ENCODE assay signal across 12 cellular contexts in genomic region chr1:203643213-203644045, GRCh38. TPM values are rescaled to one million over a fixed set of nuclear protein-coding genes. Genes with fewer than 3 reads are reported as not detected.
DNase-seq lines count a peak whose midpoint lies in the region; ATAC-seq and TF ChIP-seq lines count a peak whose summit lies in the region.
"Had no signal": no experiment of that assay in that cellular context is flagged by ENCODE, and none has a peak within 500 bp of the region (broad histone marks: within the 10 kb centered on the region; RNA-seq: fewer than 3 reads in every experiment).

No MANE protein-coding gene starts in this region.

- H2AFZ ChIP-seq in neural progenitor cell (replicated peaks) = no peak overlapping the region

- no peak overlapping the region for H3K4me2 ChIP-seq in neural progenitor cell

- no peaks in the 10 kb centered on the region for H3K36me3 Mint-ChIP-seq in neural progenitor cell

- intact Hi-C loops in body of pancreas (cut with DNase I) = no loop called here

- H3K9me3 Mint-ChIP-seq in neural progenitor cell = no peaks in the 10 kb centered on the region

- peak overlapping the region in 2 of 5 donors; percentile 17 to 38 for H3K9ac ChIP-seq in subcutaneous abdominal adipose tissue (ENCODE audit: low read length in 5 of 5)
- no peak overlapping the region for H3K9ac ChIP-seq in neural progenitor cell

- WGBS in body of pancreas, 2 donors = 66 to 78% methylated on average over 8 to 10 of the region's 10 CpGs

- TF ChIP-seq POLR2A in body of pancreas (IDR thresholded peaks at IDR 0.05) = no peak

- no peak overlapping the region for H3K4me3 ChIP-seq in body of pancreas
- H3K4me3 ChIP-seq in subcutaneous abdominal adipose tissue (ENCODE audit: low read depth in 1 of 5, low read length in 5 of 5) = peak overlapping the region in 2 of 5 donors; percentile 3 to 4
- no peak overlapping the region for H3K4me3 ChIP-seq in neural progenitor cell
- H3K4me3 ChIP-seq: cardiac muscle cell had no signal

- H3K27me3 ChIP-seq in body of pancreas (no peaks in the 10 kb centered on the region), subcutaneous abdominal adipose tissue (ENCODE audit: control insufficient read depth in 5 of 5, insufficient read depth in 4 of 5, low read length in 5 of 5) (no peaks in the 10 kb centered on the region), neural progenitor cell (no peaks in the 10 kb centered on the region)

- H3K9me3 ChIP-seq in body of pancreas (no peaks in the 10 kb centered on the region), subcutaneous abdominal adipose tissue (ENCODE audit: control insufficient read depth in 5 of 5, low read length in 5 of 5) (no peaks in the 10 kb centered on the region), neural progenitor cell (ENCODE audit: low read depth) (no peaks in the 10 kb centered on the region)

- peaks cover 16% of the 10 kb centered on the region for H3K4me1 ChIP-seq in body of pancreas
- H3K4me1 ChIP-seq in subcutaneous abdominal adipose tissue (ENCODE audit: control insufficient read depth in 5 of 5, insufficient read depth in 5 of 5, low read length in 5 of 5) = peaks cover 18 to 62% (median 46%) of the 10 kb centered on the region in 5 donors
- H3K4me1 ChIP-seq in neural progenitor cell = peaks cover 15% of the 10 kb centered on the region

- no peak for TF ChIP-seq CTCF in body of pancreas (IDR thresholded peaks at IDR 0.05)
- no peak for TF ChIP-seq CTCF in neural progenitor cell (IDR thresholded peaks at IDR 0.05)

- no peaks in the 10 kb centered on the region for H3K79me2 ChIP-seq in neural progenitor cell (ENCODE audit: low read depth)

- H3K4me3 Mint-ChIP-seq in neural progenitor cell = no peak overlapping the region

- DNase-seq in DMS 273 (lab: John Stamatoyannopoulos, UW; ENCODE audit: unreplicated experiment) (peak; percentile 31), DMS 273 treated with DMSO at 0.1 percent for 48 hours (lab: John Stamatoyannopoulos, UW) (no peak), body of pancreas (no peak), kidney glomerular epithelial cell (lab: John Stamatoyannopoulos, UW) (peak; percentile 31), C1 segment of cervical spinal cord (lab: John Stamatoyannopoulos, UW) (no peak), neural progenitor cell (ENCODE audit: low spot score) (no peak)
- DNase-seq: activated CD4-positive, alpha-beta T cell treated with anti-CD3 and anti-CD28 coated beads, Interleukin-2, amount 50 U/mL, for 4 hours; MM.1S had no signal

- H3F3A ChIP-seq in neural progenitor cell (ENCODE audit: low read depth) = peaks cover 6% of the 10 kb centered on the region

- ATAC-seq in body of pancreas (peak; percentile 67), HG03280 (IDR thresholded peaks at IDR 0.05; ENCODE audit: unreplicated experiment) (no peak)

- peaks cover 63% of the 10 kb centered on the region for H4K20me1 ChIP-seq in neural progenitor cell (ENCODE audit: low read depth)

- no peak overlapping the region for H3K27ac Mint-ChIP-seq in neural progenitor cell

- H3K36me3 ChIP-seq in body of pancreas (replicated peaks in 1 of 2; ENCODE audit: insufficient read depth in 1 of 2, low read depth in 2 of 2) = no peaks in the 10 kb centered on the region
- H3K36me3 ChIP-seq in subcutaneous abdominal adipose tissue (ENCODE audit: control insufficient read depth in 5 of 5, insufficient read depth in 5 of 5, low read length in 5 of 5) = peaks cover 0 to 31% (median 21%) of the 10 kb centered on the region in 5 donors
- H3K36me3 ChIP-seq in neural progenitor cell = no peaks in the 10 kb centered on the region
- H3K36me3 ChIP-seq: cardiac muscle cell had no signal

- H3K27me3 Mint-ChIP-seq in neural progenitor cell (ENCODE audit: insufficient read depth, low read depth) = peaks cover 2% of the 10 kb centered on the region

- H3K27ac ChIP-seq in body of pancreas = peak overlapping the region in 3 of 4 donors; percentile 12 to 55 (median 52)
- H3K27ac ChIP-seq in subcutaneous abdominal adipose tissue (ENCODE audit: low read depth, low read length) = peak overlapping the region; percentile 93
- no peak overlapping the region for H3K27ac ChIP-seq in neural progenitor cell
- H3K27ac ChIP-seq: 22Rv1, cardiac muscle cell had no signal

- H3K4me1 Mint-ChIP-seq in neural progenitor cell = peaks cover 32% of the 10 kb centered on the region

RNA-seq across cellular contexts. Expression of gene ATP2B4, which starts 16.8 kb away (rescaled TPM):
- total RNA-seq in body of pancreas (10 to 100 TPM; 27.5 to 31.3 TPM), neural progenitor cell (ENCODE audit: low replicate concordance) (39.6 and 39.8 TPM in 2 replicates)

Comparison
In these comparisons a context has a peak if more than half of its experiments do, and no peak if none do; other contexts are left out.
1. DNase-seq: peak in DMS 273 (single experiment) and kidney glomerular epithelial cell (single experiment); none in DMS 273 treated with DMSO at 0.1 percent for 48 hours (single experiment), body of pancreas (0 of 4), C1 segment of cervical spinal cord (0 of 14) and neural progenitor cell (single experiment).